1 cellular context compared by ENCODE assay signal in genomic region chr17:76265624-76266243, GRCh38.
TF ChIP-seq lines count a peak whose summit lies in the region.

No MANE protein-coding gene starts in this region.

TF ChIP-seq in IMR-90, 13 proteins besides CTCF, POLR2A, EP300 and RAD21:
- TF ChIP-seq SMC3 (IDR thresholded peaks at IDR 0.05; ENCODE audit: low read depth, low read length) (no peak), NFE2L2 (IDR thresholded peaks at IDR 0.05; ENCODE audit: low read depth, low read length) (no peak), RFX5 (IDR thresholded peaks at IDR 0.05; ENCODE audit: low read depth, low read length) (peak; percentile 76), BHLHE40 (IDR thresholded peaks at IDR 0.05; ENCODE audit: low read depth, low read length) (peak; percentile 14), USF2 (IDR thresholded peaks at IDR 0.05; ENCODE audit: low read depth, low read length) (no peak), CEBPB (IDR thresholded peaks at IDR 0.05; ENCODE audit: low read depth, low read length) (no peak), ELK1 (IDR thresholded peaks at IDR 0.05; ENCODE audit: borderline replicate concordance, low read depth, low read length) (no peak), RCOR1 (IDR thresholded peaks at IDR 0.05; ENCODE audit: insufficient replicate concordance, low read length) (no peak), MXI1 (IDR thresholded peaks at IDR 0.05; ENCODE audit: borderline replicate concordance, low read depth, low read length) (peak; percentile 94)
TF ChIP-seq in IMR-90: peak in this region for 3.
